ENCODE assay signal across 1 cellular context in the genomic region with DNA sequence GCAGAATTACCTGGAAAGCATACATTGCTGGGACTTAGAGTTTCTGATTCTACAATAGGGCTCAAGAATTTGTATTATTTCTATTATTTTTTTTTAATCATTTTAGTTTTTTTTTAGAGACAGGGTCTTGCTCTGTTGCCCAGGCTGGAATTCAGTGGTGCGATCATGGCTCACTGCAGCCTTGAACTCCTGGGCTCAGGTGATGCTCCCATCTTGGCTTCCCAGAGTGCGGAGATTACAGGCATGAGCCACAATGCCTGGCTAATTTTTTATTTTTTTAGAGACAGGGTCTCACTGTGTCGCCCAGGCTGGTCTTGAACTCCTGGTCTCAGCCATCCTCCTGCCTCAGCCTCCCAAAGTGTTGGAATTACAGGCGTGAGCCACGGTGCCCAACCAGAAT.
TF ChIP-seq lines count a peak whose summit lies in the region.

No MANE protein-coding gene starts in this region.

TF ChIP-seq in H1, 55 proteins besides CTCF, POLR2A, EP300 and RAD21:
- TF ChIP-seq KDM1A (IDR thresholded peaks at IDR 0.05; ENCODE audit: borderline replicate concordance, low read length): peak; percentile 55; the same call in 1 of the 2 replicates
- peak in 1 of 2 experiments; percentile 47; a peak in 1 of 4 replicates for TF ChIP-seq HDAC2 (IDR thresholded peaks at IDR 0.05; ENCODE audit: borderline replicate concordance in 1 of 2, low read depth in 2 of 2, low read length in 2 of 2)
- TF ChIP-seq GABPA (IDR thresholded peaks at IDR 0.05; ENCODE audit: borderline replicate concordance, insufficient read depth, low read length): no peak
- no peak for TF ChIP-seq EZH2 (IDR thresholded peaks at IDR 0.05; ENCODE audit: low read depth, low read length, severe bottlenecking)
